ENCODE assay signal across 24 cellular contexts in genomic region chr12:47907851-47908454, GRCh38. TPM values are rescaled to one million over a fixed set of nuclear protein-coding genes. Genes with fewer than 3 reads are reported as not detected.
"Had no signal": no experiment of that assay in that cellular context is flagged by ENCODE, and none has a peak within 500 bp of the region (broad histone marks: within the 10 kb centered on the region; RNA-seq: fewer than 3 reads in every experiment).

No MANE protein-coding gene starts in this region.

- H3K36me3 ChIP-seq: adrenal gland, ascending aorta, brain microvascular endothelial cell, esophagus muscularis mucosa, neural progenitor cell had no signal

- H3K27me3 ChIP-seq: adrenal gland, ascending aorta had no signal

- DNase-seq: activated CD4-positive, alpha-beta T cell treated with anti-CD3 and anti-CD28 coated beads for 4 hours; activated CD4-positive, alpha-beta T cell treated with anti-CD3 and anti-CD28 coated beads, Interleukin-2, amount 50 U/mL, for 48 hours; activated CD4-positive, CD25-positive, alpha-beta regulatory T cell; activated gamma-delta T cell; adrenal gland; brain microvascular endothelial cell; caudate nucleus; effector memory CD8-positive, alpha-beta T cell; glutamatergic neuron; hippocampal formation; naive thymus-derived CD8-positive, alpha-beta T cell; stimulated activated CD4-positive, alpha-beta T cell treated with anti-CD3 and anti-CD28 coated beads, Interleukin-12 subunit alpha, Interleukin-12 subunit beta, amount 100 ng/mL, for 4 hours; stimulated activated CD4-positive, alpha-beta T cell treated with anti-CD3 and anti-CD28 coated beads, Interleukin-4, amount 100 ng/mL, for 4 hours; stimulated activated naive CD8-positive, alpha-beta T cell treated with anti-CD3 and anti-CD28 coated beads, Interleukin-15, Interleukin-2, amounts not matched to agents 100 U/mL and 50 U/mL, for 24 hours; SW 1271; T-helper 17 cell had no signal

- ATAC-seq: effector memory CD8-positive, alpha-beta T cell; naive thymus-derived CD8-positive, alpha-beta T cell; stimulated activated naive CD8-positive, alpha-beta T cell treated with anti-CD3 and anti-CD28 coated beads, Interleukin-15, Interleukin-2, amounts not matched to agents 100 U/mL and 50 U/mL, for 24 hours; T-helper 17 cell had no signal

- H3K4me3 ChIP-seq: adrenal gland, ascending aorta, esophagus muscularis mucosa, neural progenitor cell had no signal

- H3K4me3 Mint-ChIP-seq: activated naive CD8-positive, alpha-beta T cell; activated T-helper 1 cell treated with anti-CD3 and anti-CD28 coated beads, Interleukin-12 subunit alpha, Interleukin-12 subunit beta, Interleukin-2, Interleukin-4 antibody, amounts not matched to agents 30 ng/mL and 10 ng/mL and 1 ng/mL, durations not matched to agents 14 hours and 24 hours and 36 hours; effector memory CD8-positive, alpha-beta T cell; memory B cell; neural progenitor cell had no signal

- H3K27ac Mint-ChIP-seq: activated naive CD8-positive, alpha-beta T cell; activated T-helper 1 cell treated with anti-CD3 and anti-CD28 coated beads, Interleukin-12 subunit alpha, Interleukin-12 subunit beta, Interleukin-2, Interleukin-4 antibody, amounts not matched to agents 30 ng/mL and 10 ng/mL and 1 ng/mL, durations not matched to agents 14 hours and 24 hours and 36 hours; effector memory CD8-positive, alpha-beta T cell; memory B cell; naive thymus-derived CD8-positive, alpha-beta T cell; neural progenitor cell; progenitor cell of endocrine pancreas had no signal

- H3K27ac ChIP-seq: adrenal gland, ascending aorta, brain microvascular endothelial cell, esophagus muscularis mucosa, neural progenitor cell had no signal

- H3K9me3 ChIP-seq: adrenal gland, ascending aorta, esophagus muscularis mucosa had no signal

- H3K36me3 Mint-ChIP-seq: activated naive CD8-positive, alpha-beta T cell; memory B cell; naive thymus-derived CD8-positive, alpha-beta T cell; neural progenitor cell had no signal

- H3K9me3 Mint-ChIP-seq: activated T-helper 1 cell treated with anti-CD3 and anti-CD28 coated beads, Interleukin-12 subunit alpha, Interleukin-12 subunit beta, Interleukin-2, Interleukin-4 antibody, amounts not matched to agents 30 ng/mL and 10 ng/mL and 1 ng/mL, durations not matched to agents 14 hours and 24 hours and 36 hours; effector memory CD8-positive, alpha-beta T cell; memory B cell; naive thymus-derived CD8-positive, alpha-beta T cell; neural progenitor cell had no signal

- H3K27me3 Mint-ChIP-seq: activated naive CD8-positive, alpha-beta T cell had no signal

- H3K9ac ChIP-seq: neural progenitor cell had no signal

RNA-seq across cellular contexts. Expression of gene VDR, which starts 3.2 kb away (rescaled TPM):
- total RNA-seq: frontal cortex had no signal
